ENCODE assay signal across 29 cellular contexts in the genomic region with DNA sequence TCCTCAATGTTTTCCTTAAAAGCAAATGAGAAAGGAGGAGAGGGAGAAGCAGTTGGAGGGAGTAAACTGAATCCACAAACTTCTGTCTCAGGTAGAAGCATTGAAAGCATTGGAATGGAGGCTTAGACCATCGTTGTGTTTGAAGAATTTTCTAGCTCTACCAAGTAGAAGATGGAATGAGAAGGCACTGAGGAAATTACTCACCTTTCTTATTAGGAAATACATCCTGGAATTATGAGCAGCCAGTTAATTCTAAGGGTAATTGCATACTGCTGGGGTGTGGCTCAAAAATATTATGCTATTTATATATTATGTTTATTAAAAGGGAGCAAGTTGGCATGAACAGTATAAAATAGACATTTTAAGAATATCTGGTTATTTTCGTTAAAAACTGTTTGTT.
"Had no signal": no experiment of that assay in that cellular context is flagged by ENCODE, and none has a peak within 500 bp of the region (broad histone marks: within the 10 kb centered on the region; RNA-seq: fewer than 3 reads in every experiment).

No MANE protein-coding gene starts in this region.

- H3K4me1 Mint-ChIP-seq: nephron progenitor cell, neural progenitor cell had no signal

- FAIRE-seq: keratinocyte had no signal

- H3K4me1 ChIP-seq: neural progenitor cell, testis, thyroid gland had no signal

- H3K4me3 ChIP-seq: lower lobe of right lung, neural progenitor cell, ovary, skin epidermis, stomach, testis, thyroid gland, transverse colon, upper lobe of left lung, vagina had no signal

- H3K9me3 ChIP-seq: lower lobe of right lung, ovary, stomach, testis, thyroid gland, transverse colon, upper lobe of left lung, vagina had no signal

- H3K36me3 ChIP-seq: neural progenitor cell, ovary had no signal

- H3K27me3 Mint-ChIP-seq: naive B cell; progenitor cell of endocrine pancreas; stimulated activated naive B cell treated with anti-CD40 and anti-IgM and Interleukin-4, amounts not matched to agents 10 μg/mL and 1 μg/mL and 100 μg/mL, for 72 hours had no signal

- DNase-seq: hippocampal formation; kidney glomerular epithelial cell; left cardiac atrium; lower lobe of right lung; mesendoderm; naive B cell; natural killer cell; nephron progenitor cell; ovary; right cardiac atrium; stimulated activated CD4-positive, alpha-beta T cell treated with anti-CD3 and anti-CD28 coated beads, Interleukin-12 subunit alpha, Interleukin-12 subunit beta, amount 100 ng/mL, for 4 hours; stimulated activated CD4-positive, alpha-beta T cell treated with anti-CD3 and anti-CD28 coated beads, Interleukin-15, amount 100 ng/mL, for 24 hours; stimulated activated CD4-positive, alpha-beta T cell treated with anti-CD3 and anti-CD28 coated beads, Interleukin-2, amount 100 ng/mL, for 24 hours; stimulated activated CD4-positive, alpha-beta T cell treated with anti-CD3 and anti-CD28 coated beads, Interleukin-4, amount 100 ng/mL, for 1 hour; stimulated activated naive B cell treated with anti-CD40 and anti-IgM and Interleukin-4, amounts not matched to agents 10 μg/mL and 1 μg/mL and 100 μg/mL, for 72 hours; stimulated activated naive CD8-positive, alpha-beta T cell treated with anti-CD3 and anti-CD28 coated beads, Interleukin-15, Interleukin-2, amounts not matched to agents 100 U/mL and 50 U/mL, for 24 hours; stomach; testis; thyroid gland; transverse colon; upper lobe of left lung had no signal

- H3K27ac Mint-ChIP-seq: mesothelial cell of epicardium; naive B cell; nephron progenitor cell; neural progenitor cell; progenitor cell of endocrine pancreas; stimulated activated naive B cell treated with anti-CD40 and anti-IgM and Interleukin-4, amounts not matched to agents 10 μg/mL and 1 μg/mL and 100 μg/mL, for 72 hours had no signal

- H3K27me3 ChIP-seq: neural progenitor cell, ovary, stomach, testis, thyroid gland, transverse colon, upper lobe of left lung, vagina had no signal

- H3K27ac ChIP-seq: lower lobe of right lung, neural progenitor cell, ovary, skin epidermis, stomach, testis, thyroid gland, transverse colon, vagina had no signal

- H3K4me3 Mint-ChIP-seq: mesothelial cell of epicardium; naive B cell; natural killer cell; nephron progenitor cell; neural progenitor cell; stimulated activated naive B cell treated with anti-CD40 and anti-IgM and Interleukin-4, amounts not matched to agents 10 μg/mL and 1 μg/mL and 100 μg/mL, for 72 hours had no signal

- H3K9me3 Mint-ChIP-seq: naive B cell; natural killer cell; nephron progenitor cell; neural progenitor cell; stimulated activated naive B cell treated with anti-CD40 and anti-IgM and Interleukin-4, amounts not matched to agents 10 μg/mL and 1 μg/mL and 100 μg/mL, for 72 hours had no signal

- ATAC-seq: left cardiac atrium; left lobe of liver; lower lobe of right lung; natural killer cell; right cardiac atrium; sciatic nerve; stimulated activated naive B cell treated with anti-CD40 and anti-IgM and Interleukin-4, amounts not matched to agents 10 μg/mL and 1 μg/mL and 100 μg/mL, for 72 hours; stimulated activated naive CD8-positive, alpha-beta T cell treated with anti-CD3 and anti-CD28 coated beads, Interleukin-15, Interleukin-2, amounts not matched to agents 100 U/mL and 50 U/mL, for 24 hours had no signal
